15 cellular contexts compared by ENCODE assay signal in the genomic region with DNA sequence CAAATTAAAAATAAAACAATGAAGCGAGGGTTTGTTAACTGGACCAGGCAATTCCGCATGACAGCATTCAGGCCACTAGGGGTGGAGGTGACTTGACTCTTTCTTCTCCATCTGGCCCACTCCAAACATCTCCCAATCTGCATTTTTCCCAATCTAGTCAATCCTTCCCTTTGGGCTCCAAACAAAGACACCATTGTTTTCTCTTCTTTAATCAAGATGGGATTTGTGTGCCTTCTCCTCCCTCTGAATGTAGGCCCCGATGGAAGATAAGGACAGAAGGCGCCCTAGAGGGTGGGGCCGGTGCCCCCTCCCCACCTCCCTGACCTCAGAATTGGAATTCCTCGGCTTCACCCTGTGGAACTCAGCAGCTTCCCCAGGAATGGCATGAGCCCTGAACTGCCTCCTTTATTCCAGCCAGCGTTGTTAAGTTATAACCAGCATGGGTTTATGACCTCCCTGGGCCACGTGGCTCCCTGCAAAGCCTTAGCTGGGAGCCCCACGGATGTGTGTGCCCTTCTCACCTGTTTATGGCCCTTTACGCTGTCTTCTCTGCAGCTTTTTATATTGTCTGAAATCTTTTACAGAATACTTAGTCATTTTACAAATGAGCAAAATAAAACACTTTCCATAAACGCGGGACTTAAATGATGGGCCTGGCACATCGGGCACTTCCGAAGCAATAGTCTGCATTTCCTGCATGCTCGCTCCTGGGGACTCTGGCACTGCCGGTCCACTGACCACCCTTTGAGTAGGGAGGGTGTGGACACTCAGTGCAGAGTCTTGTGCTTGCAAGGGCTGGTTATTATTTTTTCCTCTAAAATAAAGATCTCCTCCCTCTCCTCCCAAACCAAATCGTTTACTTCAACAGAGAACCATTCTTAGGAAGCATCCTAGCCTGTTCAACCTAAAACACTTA. TPM values are rescaled to one million over a fixed set of nuclear protein-coding genes. Genes with fewer than 3 reads are reported as not detected.
DNase-seq lines count a peak whose midpoint lies in the region; ATAC-seq, FAIRE-seq and TF ChIP-seq lines count a peak whose summit lies in the region.
"Had no signal": no experiment of that assay in that cellular context is flagged by ENCODE, and none has a peak within 500 bp of the region (broad histone marks: within the 10 kb centered on the region; RNA-seq: fewer than 3 reads in every experiment).

No MANE protein-coding gene starts in this region.

- H3K27me3 ChIP-seq in mucosa of rectum (ENCODE audit: control insufficient read depth in 2 of 2, insufficient read depth in 2 of 2, low read length in 2 of 2) = no peaks in the 10 kb centered on the region

- peaks cover 4% of the 10 kb centered on the region for H3K27me3 Mint-ChIP-seq in endothelial cell (ENCODE audit: unreplicated experiment)

- no peak overlapping the region for H3K4me3 ChIP-seq in mucosa of rectum (ENCODE audit: low read length in 2 of 2)

- no peaks in the 10 kb centered on the region for H3K9me3 ChIP-seq in mucosa of rectum (ENCODE audit: control insufficient read depth in 2 of 2, low read length in 2 of 2)

- no peak overlapping the region for H3K4me3 Mint-ChIP-seq in endothelial cell (ENCODE audit: unreplicated experiment)
- H3K4me3 Mint-ChIP-seq: central memory CD8-positive, alpha-beta T cell; naive thymus-derived CD8-positive, alpha-beta T cell had no signal

- peak overlapping the region; percentile 81 to 84 for H3K27ac ChIP-seq in mucosa of rectum (ENCODE audit: low read depth in 2 of 2, low read length in 2 of 2)

- peak; percentile 97 for DNase-seq in COLO829 (ENCODE audit: low spot score)
- DNase-seq in NCI-H526 treated with DMSO at 0.1 percent for 48 hours (lab: John Stamatoyannopoulos, UW) = peak; percentile 67
- no peak for DNase-seq in endothelial cell (ENCODE audit: low spot score)
- DNase-seq in HTR-8/SVneo (ENCODE audit: insufficient read length, low spot score) = no peak
- DNase-seq in medulla oblongata (ENCODE audit: extremely low spot score) = no peak
- DNase-seq: activated CD4-positive, alpha-beta T cell treated with anti-CD3 and anti-CD28 coated beads, Interleukin-2, amount 50 U/mL, for 48 hours; naive thymus-derived CD8-positive, alpha-beta T cell; NCI-H1092 treated with DMSO at 0.1 percent for 48 hours; NCI-H2171 had no signal

- no peak overlapping the region for H3K27ac Mint-ChIP-seq in endothelial cell (ENCODE audit: unreplicated experiment)
- H3K27ac Mint-ChIP-seq: naive thymus-derived CD8-positive, alpha-beta T cell had no signal

- TF ChIP-seq CTCF in endothelial cell (IDR thresholded peaks at IDR 0.05; ENCODE audit: unreplicated experiment) = peak; percentile 35

- FAIRE-seq in HTR-8/SVneo (lab: Jason Lieb, UNC) = no peak
- FAIRE-seq: TTC549 had no signal

- H3K9ac ChIP-seq in mucosa of rectum (ENCODE audit: low read depth in 1 of 2, low read length in 2 of 2) = peak overlapping the region in 1 of 2 donors; percentile 54

- no peaks in the 10 kb centered on the region for H3K36me3 Mint-ChIP-seq in endothelial cell (ENCODE audit: low read depth, unreplicated experiment)
- H3K36me3 Mint-ChIP-seq: naive thymus-derived CD8-positive, alpha-beta T cell had no signal

- peaks cover 15 to 36% of the 10 kb centered on the region in 2 donors for H3K4me1 ChIP-seq in mucosa of rectum (ENCODE audit: control insufficient read depth in 2 of 2, insufficient read depth in 2 of 2, low read length in 2 of 2)

- peaks cover 8 to 16% of the 10 kb centered on the region in 2 donors for H3K36me3 ChIP-seq in mucosa of rectum (ENCODE audit: control insufficient read depth in 2 of 2, insufficient read depth in 2 of 2, low read length in 2 of 2)

- no peaks in the 10 kb centered on the region for H3K9me3 Mint-ChIP-seq in endothelial cell (ENCODE audit: unreplicated experiment)
- H3K9me3 Mint-ChIP-seq: central memory CD8-positive, alpha-beta T cell; naive thymus-derived CD8-positive, alpha-beta T cell had no signal

- H3K4me1 Mint-ChIP-seq in endothelial cell (ENCODE audit: unreplicated experiment) = no peaks in the 10 kb centered on the region
- H3K4me1 Mint-ChIP-seq: central memory CD8-positive, alpha-beta T cell; naive thymus-derived CD8-positive, alpha-beta T cell had no signal

- ATAC-seq in GM21786 (IDR thresholded peaks at IDR 0.05; ENCODE audit: unreplicated experiment) = no peak
- ATAC-seq in HG02588 (IDR thresholded peaks at IDR 0.05; ENCODE audit: unreplicated experiment) = no peak
- ATAC-seq: left lobe of liver; naive thymus-derived CD8-positive, alpha-beta T cell had no signal

RNA-seq across cellular contexts. Expression of a gene that starts 24.5 kb away (rescaled TPM):
- total RNA-seq in endothelial cell (ENCODE audit: unreplicated experiment) = not detected
- total RNA-seq: naive thymus-derived CD8-positive, alpha-beta T cell had no signal

Comparison
In these comparisons a context has a peak if more than half of its experiments do, and no peak if none do; other contexts are left out.
1. DNase-seq: peak in COLO829 (single experiment) and NCI-H526 treated with DMSO at 0.1 percent for 48 hours (single experiment); none in endothelial cell (single experiment), HTR-8/SVneo (single experiment) and medulla oblongata (single experiment).